In genomic region chr18:37631422-37631821, GRCh38 we compare ENCODE assay signal across 7 cellular contexts.
"Had no signal": no experiment of that assay in that cellular context is flagged by ENCODE, and none has a peak within 500 bp of the region (broad histone marks: within the 10 kb centered on the region; RNA-seq: fewer than 3 reads in every experiment).

No MANE protein-coding gene starts in this region.

- H3K4me3 Mint-ChIP-seq: GM23338, HFFc6 had no signal

- DNase-seq: H7, HFFc6, KBM-7 had no signal

- H2AFZ ChIP-seq: GM23338 had no signal

- H3K36me3 ChIP-seq: HAP-1 had no signal

- H3K4me2 ChIP-seq: GM23338 had no signal

- H3K4me1 Mint-ChIP-seq: GM23338 had no signal

- H3K4me3 ChIP-seq: GM23338, HAP-1 had no signal

- ATAC-seq: GM23338, HCT116 had no signal

- H3K27ac Mint-ChIP-seq: GM23338, HFFc6 had no signal

- FAIRE-seq: HTR-8/SVneo had no signal

- H3K9me3 ChIP-seq: HAP-1 had no signal

- H3K9me3 Mint-ChIP-seq: GM23338 had no signal

- H3K4me1 ChIP-seq: HAP-1 had no signal
